In the genomic region with DNA sequence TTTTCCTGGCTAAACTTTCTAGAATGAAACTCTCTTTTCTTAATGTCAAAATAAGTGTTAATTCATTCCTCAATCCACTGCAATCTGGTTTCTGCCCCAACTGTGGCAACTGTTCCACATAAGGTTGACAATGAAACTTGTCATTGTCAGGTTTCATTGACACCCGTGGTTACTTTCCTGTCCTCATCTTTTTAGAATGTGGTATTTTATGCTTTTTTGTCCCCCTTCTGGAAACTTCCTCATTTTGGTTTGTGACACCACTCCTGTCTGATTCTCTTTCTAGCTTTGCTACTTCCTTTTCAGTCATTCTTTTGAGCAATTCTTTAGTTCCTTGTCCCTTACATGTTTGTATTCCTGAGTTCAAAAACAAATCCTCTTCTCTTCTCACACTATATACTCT, we compare ENCODE assay signal across 10 cellular contexts. TPM values are rescaled to one million over a fixed set of nuclear protein-coding genes. Genes with fewer than 3 reads are reported as not detected.
A peak's percentile ranks its signal among the peaks of the same experiment; 100 is the strongest.
DNase-seq lines count a peak whose midpoint lies in the region; ATAC-seq and TF ChIP-seq lines count a peak whose summit lies in the region.
"Had no signal": no experiment of that assay in that cellular context is flagged by ENCODE, and none has a peak within 500 bp of the region (broad histone marks: within the 10 kb centered on the region; RNA-seq: fewer than 3 reads in every experiment).

No MANE protein-coding gene starts in this region.

- DNase-seq in smooth muscle cell (lab: John Stamatoyannopoulos, UW; ENCODE audit: unreplicated experiment) (no peak), Right ventricle myocardium superior (no peak), aorta (no peak)
- DNase-seq: NCI-H1694; stimulated activated CD4-positive, alpha-beta T cell treated with anti-CD3 and anti-CD28 coated beads, Interleukin-15, amount 100 ng/mL, for 24 hours had no signal

- intact Hi-C loops in Right ventricle myocardium superior (cut with DNase I): no loop called here
- intact Hi-C loops in aorta (cut with DNase I): no loop called here

- no peak overlapping the region for H3K9ac ChIP-seq in smooth muscle cell (ENCODE audit: low read depth)

- H3K27me3 ChIP-seq in smooth muscle cell (ENCODE audit: low read depth) (no peaks in the 10 kb centered on the region), aorta (ENCODE audit: control insufficient read depth in 1 of 2, insufficient read depth in 2 of 2, low read length in 1 of 2) (no peaks in the 10 kb centered on the region)

- H3K4me3 ChIP-seq in smooth muscle cell: no peak overlapping the region
- no peak overlapping the region for H3K4me3 ChIP-seq in aorta (ENCODE audit: low read length in 2 of 2)

- TF ChIP-seq CTCF in VCaP (conservative IDR thresholded peaks at IDR 0.05) (no peak), smooth muscle cell (IDR thresholded peaks at IDR 0.05; ENCODE audit: borderline replicate concordance, insufficient read depth, poor library complexity, severe bottlenecking) (no peak)

- peak overlapping the region; percentile 69 for H3K4me2 ChIP-seq in smooth muscle cell

- ATAC-seq in GM19328 (IDR thresholded peaks at IDR 0.05; ENCODE audit: unreplicated experiment) (peak; percentile 70), HG03565 (IDR thresholded peaks at IDR 0.05; ENCODE audit: unreplicated experiment) (peak; percentile 48), Right ventricle myocardium superior (ENCODE audit: poor library complexity) (no peak), HG03439 (IDR thresholded peaks at IDR 0.05; ENCODE audit: unreplicated experiment) (no peak), aorta (ENCODE audit: low FRiP score) (no peak)

- H3K36me3 ChIP-seq in smooth muscle cell (ENCODE audit: low read depth): no peaks in the 10 kb centered on the region
- H3K36me3 ChIP-seq in aorta (ENCODE audit: control insufficient read depth in 1 of 2, insufficient read depth in 2 of 2, low read length in 1 of 2): no peaks in the 10 kb centered on the region

- no peaks in the 10 kb centered on the region for H3K79me2 ChIP-seq in smooth muscle cell (ENCODE audit: low read depth)

- H3K9me3 ChIP-seq in smooth muscle cell (replicated peaks; ENCODE audit: low read depth) (no peaks in the 10 kb centered on the region), aorta (ENCODE audit: control insufficient read depth, low read length) (no peaks in the 10 kb centered on the region)

- H3K27ac ChIP-seq in VCaP (peak overlapping the region; percentile 76), smooth muscle cell (ENCODE audit: low read depth) (no peak overlapping the region), aorta (ENCODE audit: low read depth in 1 of 2, low read length in 2 of 2) (no peak overlapping the region)

- H3F3A ChIP-seq in smooth muscle cell (ENCODE audit: low read depth): no peaks in the 10 kb centered on the region

- H2AFZ ChIP-seq in smooth muscle cell (ENCODE audit: low read depth): no peak overlapping the region

- peaks cover 9% of the 10 kb centered on the region for H3K4me1 ChIP-seq in smooth muscle cell (ENCODE audit: low read depth)
- H3K4me1 ChIP-seq in aorta (ENCODE audit: control insufficient read depth in 1 of 2, insufficient read depth in 2 of 2, low read length in 2 of 2): peaks cover 0 to 2% of the 10 kb centered on the region in 2 donors

- no peaks in the 10 kb centered on the region for H4K20me1 ChIP-seq in smooth muscle cell (ENCODE audit: low read depth)

- 93% methylated on average over 1 of the region's 1 CpG for WGBS in smooth muscle cell (ENCODE audit: low lambda C conversion rate)
- WGBS in aorta, 2 donors: 81 to 82% methylated on average over 1 of the region's 1 CpG

RNA-seq across cellular contexts. Expression of gene PDE3B, which starts 7.5 kb away (rescaled TPM):
- total RNA-seq in smooth muscle cell (1.8 and 8.4 TPM in 2 replicates), Right ventricle myocardium superior (5.3 TPM), aorta (10 to 100 TPM; 12.3 to 15.1 TPM)
- polyA plus RNA-seq in smooth muscle cell (1.7 TPM in 2 replicates), aorta (1 to 10 TPM; 2.5 to 3.0 TPM)
- total RNA-seq: RPMI7951 had no signal

Comparison
In these comparisons a context has a peak if more than half of its experiments do, and no peak if none do; other contexts are left out.
1. ATAC-seq: peak in GM19328 (single experiment) and HG03565 (single experiment); none in Right ventricle myocardium superior (single experiment), HG03439 (single experiment) and aorta (single experiment).